Comparison of ENCODE assay signal across 17 cellular contexts in genomic region chr6:34393968-34394305, GRCh38. TPM values are rescaled to one million over a fixed set of nuclear protein-coding genes. Genes with fewer than 3 reads are reported as not detected.
DNase-seq lines count a peak whose midpoint lies in the region; ATAC-seq and TF ChIP-seq lines count a peak whose summit lies in the region.
"Had no signal": no experiment of that assay in that cellular context is flagged by ENCODE, and none has a peak within 500 bp of the region (broad histone marks: within the 10 kb centered on the region; RNA-seq: fewer than 3 reads in every experiment).

No MANE protein-coding gene starts in this region.

- TF ChIP-seq CTCF in right atrium auricular region (IDR thresholded peaks at IDR 0.05) (no peak), SU-DHL-6 (IDR thresholded peaks at IDR 0.05; ENCODE audit: insufficient read depth, low read length, poor library complexity, severe bottlenecking) (no peak), hepatocyte (IDR thresholded peaks at IDR 0.05; ENCODE audit: poor library complexity) (no peak), tibial artery (IDR thresholded peaks at IDR 0.05) (no peak)

- no peak for ATAC-seq in left ventricle myocardium superior
- no peak for ATAC-seq in stimulated activated naive CD8-positive, alpha-beta T cell treated with anti-CD3 and anti-CD28 coated beads, Interleukin-15, amount 100 ng/mL, for 72 hours
- ATAC-seq: activated naive CD4-positive, alpha-beta T cell treated with anti-CD3 and anti-CD28 coated beads, Interleukin-2, amount 50 U/mL, for 72 hours had no signal

- H2AFZ ChIP-seq in SU-DHL-6 (ENCODE audit: low read depth, low read length, severe bottlenecking) (no peak overlapping the region), hepatocyte (no peak overlapping the region)

- H3K9me3 ChIP-seq in right atrium auricular region (peaks cover 0 to 3% of the 10 kb centered on the region in 2 donors), SU-DHL-6 (ENCODE audit: insufficient read depth, low read length) (peaks cover 8% of the 10 kb centered on the region; the same call in 1 of the 2 replicates), hepatocyte (ENCODE audit: low read depth) (no peaks in the 10 kb centered on the region), tibial artery (peaks cover 0 to 5% (median 0%) of the 10 kb centered on the region in 3 donors)
- H3K9me3 ChIP-seq: MG63 had no signal

- H3K4me1 ChIP-seq in right atrium auricular region = peaks cover 0 to 32% of the 10 kb centered on the region in 2 donors
- H3K4me1 ChIP-seq in hepatocyte (ENCODE audit: insufficient read depth) = peaks cover 13% of the 10 kb centered on the region
- peaks cover 0 to 40% (median 13%) of the 10 kb centered on the region in 4 donors for H3K4me1 ChIP-seq in tibial artery

- no peaks in the 10 kb centered on the region for H3K9me3 Mint-ChIP-seq in stimulated activated naive CD8-positive, alpha-beta T cell treated with anti-CD3 and anti-CD28 coated beads, Interleukin-15, amount 100 ng/mL, for 72 hours
- H3K9me3 Mint-ChIP-seq: activated naive CD4-positive, alpha-beta T cell treated with anti-CD3 and anti-CD28 coated beads, Interleukin-2, amount 50 U/mL, for 72 hours had no signal

- intact Hi-C loops in left ventricle myocardium superior (cut with micrococcal nuclease) (no loop called here), tibial artery (cut with DNase I; ENCODE audit: low total_unique reads) (loop anchor here (5.0 kb wide), 1 partner anchor 147 kb away; the partner anchor contains the start of gene SMIM29)

- H3K27ac ChIP-seq in right atrium auricular region (peak overlapping the region; percentile 88 to 95), SU-DHL-6 (ENCODE audit: low read depth, low read length) (peak overlapping the region; percentile 28), hepatocyte (no peak overlapping the region), tibial artery (no peak overlapping the region)
- H3K27ac ChIP-seq: RWPE1 had no signal

- 0 out of 2 replicates have a peak overlapping the region, but pooled peaks have one; percentile 0 for H3K9ac ChIP-seq in SU-DHL-6 (ENCODE audit: low read length)

- no peaks in the 10 kb centered on the region for H3K27me3 ChIP-seq in right atrium auricular region
- H3K27me3 ChIP-seq in SU-DHL-6 (ENCODE audit: low read length) = no peaks in the 10 kb centered on the region
- no peaks in the 10 kb centered on the region for H3K27me3 ChIP-seq in hepatocyte
- H3K27me3 ChIP-seq in tibial artery = no peaks in the 10 kb centered on the region
- H3K27me3 ChIP-seq: MG63 had no signal

- no peak for DNase-seq in right atrium auricular region (ENCODE audit: low spot score)
- DNase-seq in left ventricle myocardium superior = no peak
- no peak for DNase-seq in hepatocyte (ENCODE audit: low spot score)
- no peak for DNase-seq in stimulated activated naive CD8-positive, alpha-beta T cell treated with anti-CD3 and anti-CD28 coated beads, Interleukin-15, amount 100 ng/mL, for 72 hours
- DNase-seq in NCI-H69 (lab: John Stamatoyannopoulos, UW) = no peak
- no peak for DNase-seq in tibial artery
- no peak for DNase-seq in activated CD8-positive, alpha-beta memory T cell treated with anti-CD3 and anti-CD28 coated beads for 24 hours
- DNase-seq: central memory CD4-positive, alpha-beta T cell; EL; foreskin melanocyte; MG63; NCI-H2029 treated with DMSO at 0.1 percent for 48 hours; NCI-H526 treated with DMSO at 0.1 percent for 48 hours; T-helper 9 cell had no signal

- peaks cover 33% of the 10 kb centered on the region for H3K79me2 ChIP-seq in SU-DHL-6 (ENCODE audit: insufficient read depth, low read length)
- H3K79me2 ChIP-seq in hepatocyte = peaks cover 27% of the 10 kb centered on the region

- H3K4me3 ChIP-seq in right atrium auricular region (no peak overlapping the region), SU-DHL-6 (ENCODE audit: insufficient read depth, low read length, poor library complexity, severe bottlenecking) (no peak overlapping the region), hepatocyte (no peak overlapping the region), tibial artery (no peak overlapping the region)

- H3F3A ChIP-seq in SU-DHL-6 (ENCODE audit: insufficient read depth) = peaks cover 24% of the 10 kb centered on the region

- H4K20me1 ChIP-seq in SU-DHL-6 (ENCODE audit: low read depth, low read length) (no peaks in the 10 kb centered on the region), hepatocyte (ENCODE audit: insufficient read depth, poor library complexity, severe bottlenecking) (peaks cover 9% of the 10 kb centered on the region)

- H3K4me2 ChIP-seq in SU-DHL-6 (ENCODE audit: low read depth, low read length, poor library complexity, severe bottlenecking) = peak overlapping the region; percentile 71
- peak overlapping the region; percentile 78 for H3K4me2 ChIP-seq in hepatocyte

- H3K36me3 ChIP-seq in right atrium auricular region (no peaks in the 10 kb centered on the region), SU-DHL-6 (ENCODE audit: low read length) (peaks cover 5% of the 10 kb centered on the region; the same call in 1 of the 2 replicates), hepatocyte (replicated peaks; ENCODE audit: insufficient read depth, low read depth) (no peaks in the 10 kb centered on the region), tibial artery (no peaks in the 10 kb centered on the region)
- H3K36me3 ChIP-seq: MG63 had no signal

- peak overlapping the region in 1 of 2 donors; percentile 48 for H3K27ac Mint-ChIP-seq in stimulated activated naive CD8-positive, alpha-beta T cell treated with anti-CD3 and anti-CD28 coated beads, Interleukin-15, amount 100 ng/mL, for 72 hours
- H3K27ac Mint-ChIP-seq: activated naive CD4-positive, alpha-beta T cell treated with anti-CD3 and anti-CD28 coated beads, Interleukin-2, amount 50 U/mL, for 72 hours had no signal

- H3K9me2 ChIP-seq in SU-DHL-6 (replicated peaks; ENCODE audit: insufficient read depth, low read length) = no peaks in the 10 kb centered on the region
- H3K9me2 ChIP-seq in hepatocyte (replicated peaks; ENCODE audit: insufficient read depth) = no peaks in the 10 kb centered on the region

- H3K4me3 Mint-ChIP-seq in stimulated activated naive CD8-positive, alpha-beta T cell treated with anti-CD3 and anti-CD28 coated beads, Interleukin-15, amount 100 ng/mL, for 72 hours = peak overlapping the region; percentile 62

- WGBS in hepatocyte (ENCODE audit: low lambda C conversion rate, missing lambda C conversion rate) = 94% methylated on average over 3 of the region's 3 CpGs

- H3K4me1 Mint-ChIP-seq in stimulated activated naive CD8-positive, alpha-beta T cell treated with anti-CD3 and anti-CD28 coated beads, Interleukin-15, amount 100 ng/mL, for 72 hours = peaks cover 21% of the 10 kb centered on the region

- H3K27me3 Mint-ChIP-seq in stimulated activated naive CD8-positive, alpha-beta T cell treated with anti-CD3 and anti-CD28 coated beads, Interleukin-15, amount 100 ng/mL, for 72 hours = no peaks in the 10 kb centered on the region

RNA-seq across cellular contexts. Expression of gene NUDT3, which starts 1.5 kb away (rescaled TPM):
- total RNA-seq in right atrium auricular region (10 to 100 TPM; 47.2 to 53.5 TPM), left ventricle myocardium superior (59.3 TPM), hepatocyte (17.9 and 20.4 TPM in 2 replicates)
- polyA plus RNA-seq in hepatocyte = 6.2 and 6.4 TPM in 2 replicates

RNA-seq across cellular contexts. Expression of gene RPS10, which starts 31.9 kb away (rescaled TPM):
- 1,000 to 10,000 TPM in 1 of 2 donors, 100 to 1,000 TPM in 1; 830 to 2,258 TPM for total RNA-seq in right atrium auricular region
- total RNA-seq in left ventricle myocardium superior = 604 TPM
- total RNA-seq in hepatocyte = 1,824 and 2,302 TPM in 2 replicates
- 518 and 544 TPM in 2 replicates for polyA plus RNA-seq in hepatocyte

Comparison
In these comparisons a context has a peak if more than half of its experiments do, and no peak if none do; other contexts are left out.
1. H3K27ac ChIP-seq: peak in right atrium auricular region (2 of 2) and SU-DHL-6 (single experiment); none in hepatocyte (single experiment) and tibial artery (0 of 2).